Comparison of ENCODE assay signal across 29 cellular contexts in the genomic region with DNA sequence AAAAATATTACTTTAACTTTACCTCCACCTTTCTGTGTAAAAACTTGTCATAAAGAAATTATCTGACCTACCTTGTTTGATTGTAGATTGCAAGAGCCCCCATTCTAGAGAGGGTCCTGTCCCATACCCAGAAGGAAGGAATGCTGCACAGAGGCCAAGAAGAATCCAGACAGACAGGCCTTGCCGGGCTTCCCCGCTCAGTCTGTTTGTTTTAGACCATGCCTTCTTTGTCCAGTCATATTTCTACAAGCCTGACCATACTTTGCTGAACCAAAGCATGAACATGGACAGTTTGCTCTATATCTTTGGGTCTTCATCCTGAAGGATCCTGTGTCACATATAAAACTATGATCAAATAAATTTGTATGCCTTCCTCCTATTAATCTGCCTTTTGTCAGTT.
"Had no signal": no experiment of that assay in that cellular context is flagged by ENCODE, and none has a peak within 500 bp of the region (broad histone marks: within the 10 kb centered on the region; RNA-seq: fewer than 3 reads in every experiment).

No MANE protein-coding gene starts in this region.

- H3K4me1 Mint-ChIP-seq: mesothelial cell of epicardium, neural crest cell had no signal

- H3K27me3 ChIP-seq: dorsolateral prefrontal cortex, gastrocnemius medialis, neutrophil, pancreas, right atrium auricular region, suprapubic skin, upper lobe of left lung, vagina had no signal

- H3K27ac ChIP-seq: dorsolateral prefrontal cortex, epithelial cell of prostate, gastrocnemius medialis, neutrophil, pancreas, right atrium auricular region, suprapubic skin, upper lobe of left lung, vagina had no signal

- H3K36me3 ChIP-seq: gastrocnemius medialis, neutrophil, pancreas, right atrium auricular region, suprapubic skin, upper lobe of left lung, vagina had no signal

- H3K4me1 ChIP-seq: gastrocnemius medialis, pancreas, right atrium auricular region, suprapubic skin, upper lobe of left lung had no signal

- DNase-seq: dorsolateral prefrontal cortex; effector CD4-positive, alpha-beta T cell; foreskin fibroblast; gastrocnemius medialis; left ventricle myocardium superior; mesenchymal stem cell; mucosa of descending colon; naive B cell; pancreas; stimulated activated CD4-positive, alpha-beta T cell treated with anti-CD3 and anti-CD28 coated beads, Interleukin-12 subunit alpha, Interleukin-12 subunit beta, amount 100 ng/mL, for 4 hours; stimulated activated CD4-positive, alpha-beta T cell treated with anti-CD3 and anti-CD28 coated beads, Interleukin-1b, Interleukin-23, amount 100 ng/mL, for 48 hours; stimulated activated CD4-positive, alpha-beta T cell treated with anti-CD3 and anti-CD28 coated beads, Interleukin-4, amount 100 ng/mL, for 1 hour; stimulated activated CD8-positive, alpha-beta memory T cell treated with anti-CD3 and anti-CD28 coated beads, Interleukin-4, amount 100 ng/mL, for 48 hours; stimulated activated naive CD4-positive, alpha-beta T cell; stimulated activated naive CD8-positive, alpha-beta T cell treated with anti-CD3 and anti-CD28 coated beads, Interleukin-15, amount 100 ng/mL, for 72 hours; upper lobe of left lung had no signal

- H3K36me3 Mint-ChIP-seq: mesothelial cell of epicardium; naive B cell; natural killer cell treated with Interleukin-12 subunit alpha and Interleukin-12 subunit beta and Interleukin-15 and Interleukin-18, amount 100 ng/mL, for 72 hours had no signal

- H3K27me3 Mint-ChIP-seq: naive B cell; progenitor cell of endocrine pancreas; stimulated activated naive CD8-positive, alpha-beta T cell treated with anti-CD3 and anti-CD28 coated beads, Interleukin-15, amount 100 ng/mL, for 72 hours had no signal

- H3K4me2 ChIP-seq: smooth muscle cell had no signal

- H3K4me3 Mint-ChIP-seq: mesothelial cell of epicardium; naive B cell; natural killer cell treated with Interleukin-12 subunit alpha and Interleukin-12 subunit beta and Interleukin-15 and Interleukin-18, amount 100 ng/mL, for 72 hours; neural crest cell; stimulated activated naive CD8-positive, alpha-beta T cell treated with anti-CD3 and anti-CD28 coated beads, Interleukin-15, amount 100 ng/mL, for 72 hours had no signal

- H3K4me3 ChIP-seq: dorsolateral prefrontal cortex, gastrocnemius medialis, lung, mucosa of descending colon, pancreas, right atrium auricular region, smooth muscle cell, suprapubic skin, upper lobe of left lung, vagina had no signal

- H3K9me3 ChIP-seq: gastrocnemius medialis, mucosa of descending colon, neutrophil, pancreas, right atrium auricular region, suprapubic skin, upper lobe of left lung, vagina had no signal

- ATAC-seq: esophagus mucosa; gastrocnemius medialis; left ventricle myocardium superior; mucosa of descending colon; natural killer cell treated with Interleukin-12 subunit alpha and Interleukin-12 subunit beta and Interleukin-15 and Interleukin-18, amount 100 ng/mL, for 72 hours; pancreas; sciatic nerve; stimulated activated naive CD8-positive, alpha-beta T cell treated with anti-CD3 and anti-CD28 coated beads, Interleukin-15, amount 100 ng/mL, for 72 hours had no signal

- H3K27ac Mint-ChIP-seq: mesothelial cell of epicardium; naive B cell; natural killer cell treated with Interleukin-12 subunit alpha and Interleukin-12 subunit beta and Interleukin-15 and Interleukin-18, amount 100 ng/mL, for 72 hours; progenitor cell of endocrine pancreas; stimulated activated naive CD8-positive, alpha-beta T cell treated with anti-CD3 and anti-CD28 coated beads, Interleukin-15, amount 100 ng/mL, for 72 hours had no signal
